Comparison of ENCODE assay signal across 31 cellular contexts in genomic region chr19:6682607-6683128, GRCh38. TPM values are rescaled to one million over a fixed set of nuclear protein-coding genes. Genes with fewer than 3 reads are reported as not detected.
"Had no signal": no experiment of that assay in that cellular context is flagged by ENCODE, and none has a peak within 500 bp of the region (broad histone marks: within the 10 kb centered on the region; RNA-seq: fewer than 3 reads in every experiment).

No MANE protein-coding gene starts in this region.

- H3K4me1 ChIP-seq: neural progenitor cell, parathyroid adenoma, psoas muscle, suprapubic skin, testis, tibial artery, transverse colon, upper lobe of right lung, uterus had no signal

- H3K4me2 ChIP-seq: neural progenitor cell, smooth muscle cell had no signal

- ATAC-seq: naive thymus-derived CD4-positive, alpha-beta T cell; psoas muscle; right cardiac atrium; sciatic nerve; stimulated activated memory B cell treated with anti-CD40 and anti-IgM and Interleukin-4, amounts not matched to agents 10 μg/mL and 1 μg/mL and 100 μg/mL, for 72 hours; stimulated activated naive CD8-positive, alpha-beta T cell treated with anti-CD3 and anti-CD28 coated beads, Interleukin-15, amount 100 ng/mL, for 72 hours; stimulated activated naive CD8-positive, alpha-beta T cell treated with anti-CD3 and anti-CD28 coated beads, Interleukin-15, Interleukin-2, amounts not matched to agents 100 U/mL and 50 U/mL, for 24 hours; upper lobe of right lung had no signal

- H2AFZ ChIP-seq: neural progenitor cell, parathyroid adenoma had no signal

- H3K4me3 ChIP-seq: neural progenitor cell, ovary, psoas muscle, skin epidermis, smooth muscle cell, spleen, suprapubic skin, testis, tibial artery, transverse colon, upper lobe of right lung, uterus had no signal

- H3K79me2 ChIP-seq: parathyroid adenoma had no signal

- H3K4me3 Mint-ChIP-seq: naive thymus-derived CD4-positive, alpha-beta T cell; nephron; neural progenitor cell; stimulated activated memory B cell treated with anti-CD40 and anti-IgM and Interleukin-4, amounts not matched to agents 10 μg/mL and 1 μg/mL and 100 μg/mL, for 72 hours; stimulated activated naive CD8-positive, alpha-beta T cell treated with anti-CD3 and anti-CD28 coated beads, Interleukin-15, amount 100 ng/mL, for 72 hours; type B pancreatic cell had no signal

- H3K36me3 ChIP-seq: neural progenitor cell, spleen, transverse colon, uterus had no signal

- H3K4me1 Mint-ChIP-seq: nephron, neural progenitor cell had no signal

- H3K27ac Mint-ChIP-seq: naive thymus-derived CD4-positive, alpha-beta T cell; nephron; neural progenitor cell; progenitor cell of endocrine pancreas; stimulated activated memory B cell treated with anti-CD40 and anti-IgM and Interleukin-4, amounts not matched to agents 10 μg/mL and 1 μg/mL and 100 μg/mL, for 72 hours; stimulated activated naive CD8-positive, alpha-beta T cell treated with anti-CD3 and anti-CD28 coated beads, Interleukin-15, amount 100 ng/mL, for 72 hours; type B pancreatic cell had no signal

- H3K27me3 ChIP-seq: neural progenitor cell, ovary, spleen, suprapubic skin, testis, transverse colon, upper lobe of right lung, uterus had no signal

- H3K9ac ChIP-seq: neural progenitor cell, parathyroid adenoma had no signal

- H3K27ac ChIP-seq: neural progenitor cell, ovary, parathyroid adenoma, psoas muscle, skin epidermis, spleen, suprapubic skin, testis, tibial artery, transverse colon, upper lobe of right lung, uterus had no signal

- DNase-seq: naive thymus-derived CD4-positive, alpha-beta T cell; occipital lobe; ovary; psoas muscle; right cardiac atrium; spleen; stimulated activated CD4-positive, alpha-beta T cell treated with anti-CD3 and anti-CD28 coated beads, Interleukin-12 subunit alpha, Interleukin-12 subunit beta, amount 100 ng/mL, for 4 hours; stimulated activated CD4-positive, alpha-beta T cell treated with anti-CD3 and anti-CD28 coated beads, Interleukin-1b, Interleukin-23, amount 100 ng/mL, for 48 hours; stimulated activated CD4-positive, alpha-beta T cell treated with anti-CD3 and anti-CD28 coated beads, Interleukin-4, amount 100 ng/mL, for 1 hour; stimulated activated CD4-positive, alpha-beta T cell treated with anti-CD3 and anti-CD28 coated beads, Interleukin-4, amount 100 ng/mL, for 4 hours; stimulated activated CD8-positive, alpha-beta memory T cell treated with anti-CD3 and anti-CD28 coated beads, Interleukin-4, amount 100 ng/mL, for 48 hours; stimulated activated naive CD4-positive, alpha-beta T cell; stimulated activated naive CD8-positive, alpha-beta T cell treated with anti-CD3 and anti-CD28 coated beads, Interleukin-15, amount 100 ng/mL, for 72 hours; stimulated activated naive CD8-positive, alpha-beta T cell treated with anti-CD3 and anti-CD28 coated beads, Interleukin-15, Interleukin-2, amounts not matched to agents 100 U/mL and 50 U/mL, for 24 hours; substantia nigra; testis; tibial artery; transverse colon; upper lobe of right lung; uterus had no signal

- H3K36me3 Mint-ChIP-seq: neural progenitor cell; stimulated activated memory B cell treated with anti-CD40 and anti-IgM and Interleukin-4, amounts not matched to agents 10 μg/mL and 1 μg/mL and 100 μg/mL, for 72 hours; type B pancreatic cell had no signal

- H3K9me3 ChIP-seq: psoas muscle, suprapubic skin, testis, transverse colon, upper lobe of right lung, uterus had no signal

RNA-seq across cellular contexts. Expression of gene TNFSF14, which starts 12.7 kb away (rescaled TPM):
- total RNA-seq: occipital lobe, osteoblast, progenitor cell of endocrine pancreas, smooth muscle cell, suprapubic skin had no signal
